36 cellular contexts compared by ENCODE assay signal in genomic region chr16:11511801-11512200, GRCh38.
"Had no signal": no experiment of that assay in that cellular context is flagged by ENCODE, and none has a peak within 500 bp of the region (broad histone marks: within the 10 kb centered on the region; RNA-seq: fewer than 3 reads in every experiment).

No MANE protein-coding gene starts in this region.

- H3K27me3 ChIP-seq: ascending aorta, cardiac muscle cell had no signal

- H3K9me3 Mint-ChIP-seq: activated CD4-positive, alpha-beta memory T cell treated with anti-CD3 and anti-CD28 coated beads, Interleukin-2, amount 10 ng/mL, durations not matched to agents 7 days and 5 days; activated CD4-positive, alpha-beta T cell treated with anti-CD3 and anti-CD28 coated beads, Interleukin-2, amount 10 ng/mL, durations not matched to agents 7 days and 5 days; activated naive CD4-positive, alpha-beta T cell treated with anti-CD3 and anti-CD28 coated beads, Interleukin-2, amount 50 U/mL, for 24 hours; activated naive CD8-positive, alpha-beta T cell treated with anti-CD3 and anti-CD28 coated beads, Interleukin-2, amount 10 ng/mL, durations not matched to agents 7 days and 5 days; activated naive CD8-positive, alpha-beta T cell treated with anti-CD3 and anti-CD28 coated beads, Interleukin-2, amount 50 U/mL, for 24 hours; activated T-cell treated with anti-CD3 and anti-CD28 coated beads, Interleukin-2, amount 50 U/mL, for 24 hours; activated T-helper 2 cell treated with anti-CD3 and anti-CD28 coated beads, Interferon-gamma antibody, Interleukin-2, Interleukin-4, amounts not matched to agents 10 μg/mL and 5 μg/mL and 100 μg/mL, durations not matched to agents 14 hours and 24 hours and 36 hours; T-helper 1 cell treated with Interleukin-12 subunit alpha and Interleukin-12 subunit beta and Interleukin-4 antibody, amounts not matched to agents 30 μg/mL and 1 μg/mL, for 36 hours; T-helper 2 cell treated with Interferon-gamma antibody and Interleukin-4, amounts not matched to agents 5 μg/mL and 100 μg/mL, for 36 hours had no signal

- H3K27me3 Mint-ChIP-seq: activated CD4-positive, alpha-beta memory T cell treated with anti-CD3 and anti-CD28 coated beads, Interleukin-2, amount 10 ng/mL, durations not matched to agents 7 days and 5 days; activated CD4-positive, alpha-beta T cell treated with anti-CD3 and anti-CD28 coated beads for 36 hours; activated CD4-positive, alpha-beta T cell treated with anti-CD3 and anti-CD28 coated beads, Interleukin-2, amount 10 ng/mL, durations not matched to agents 7 days and 5 days; activated CD8-positive, alpha-beta memory T cell treated with anti-CD3 and anti-CD28 coated beads, Interleukin-2, amount 10 ng/mL, durations not matched to agents 7 days and 5 days; activated naive CD4-positive, alpha-beta T cell treated with anti-CD3 and anti-CD28 coated beads, Interleukin-2, amount 50 U/mL, for 24 hours; activated naive CD8-positive, alpha-beta T cell; activated naive CD8-positive, alpha-beta T cell treated with anti-CD3 and anti-CD28 coated beads, Interleukin-2, amount 50 U/mL, for 24 hours; activated T-cell treated with anti-CD3 and anti-CD28 coated beads, Interleukin-2, amount 50 U/mL, for 24 hours; brain had no signal

- H3K9me3 ChIP-seq: ascending aorta had no signal

- H3K36me3 ChIP-seq: ascending aorta, cardiac muscle cell had no signal

- FAIRE-seq: bronchial epithelial cell, TTC549 had no signal

- H3K4me1 ChIP-seq: ascending aorta had no signal

- H3K4me3 ChIP-seq: ascending aorta, cardiac muscle cell had no signal

- ATAC-seq: activated CD4-positive, alpha-beta T cell treated with anti-CD3 and anti-CD28 coated beads for 36 hours; activated CD4-positive, CD25-positive, alpha-beta regulatory T cell treated with anti-CD3 and anti-CD28 coated beads, Interleukin-2, amount 50 U/mL, for 24 hours; activated CD8-positive, alpha-beta memory T cell treated with anti-CD3 and anti-CD28 coated beads, Interleukin-2, amount 10 ng/mL, durations not matched to agents 7 days and 5 days; activated CD8-positive, alpha-beta T cell treated with anti-CD3 and anti-CD28 coated beads, Interleukin-2, amount 10 ng/mL, durations not matched to agents 7 days and 5 days; activated naive CD8-positive, alpha-beta T cell treated with anti-CD3 and anti-CD28 coated beads, Interleukin-2, amount 50 U/mL, for 24 hours had no signal

- H3K27ac ChIP-seq: ascending aorta, cardiac muscle cell, VCaP had no signal

- H3K36me3 Mint-ChIP-seq: activated CD8-positive, alpha-beta memory T cell treated with anti-CD3 and anti-CD28 coated beads, Interleukin-2, amount 10 ng/mL, durations not matched to agents 7 days and 5 days; activated naive CD4-positive, alpha-beta T cell treated with anti-CD3 and anti-CD28 coated beads, Interleukin-2, amount 50 U/mL, for 24 hours; activated naive CD8-positive, alpha-beta T cell; activated naive CD8-positive, alpha-beta T cell treated with anti-CD3 and anti-CD28 coated beads, Interleukin-2, amount 10 ng/mL, durations not matched to agents 7 days and 5 days; brain had no signal

- DNase-seq: activated CD4-positive, alpha-beta memory T cell treated with anti-CD3 and anti-CD28 coated beads, Interleukin-2, amount 10 ng/mL, durations not matched to agents 7 days and 5 days; activated CD4-positive, alpha-beta T cell treated with anti-CD3 and anti-CD28 coated beads for 1 hour; activated CD4-positive, alpha-beta T cell treated with anti-CD3 and anti-CD28 coated beads for 36 hours; activated CD4-positive, alpha-beta T cell treated with anti-CD3 and anti-CD28 coated beads for 48 hours; activated CD4-positive, alpha-beta T cell treated with anti-CD3 and anti-CD28 coated beads, Interleukin-2, amount 10 ng/mL, durations not matched to agents 7 days and 5 days; activated CD4-positive, alpha-beta T cell treated with anti-CD3 and anti-CD28 coated beads, Interleukin-2, amount 50 U/mL, for 48 hours; activated CD4-positive, CD25-positive, alpha-beta regulatory T cell; activated CD8-positive, alpha-beta memory T cell treated with anti-CD3 and anti-CD28 coated beads for 24 hours; activated CD8-positive, alpha-beta memory T cell treated with anti-CD3 and anti-CD28 coated beads, Interleukin-2, amount 10 ng/mL, durations not matched to agents 7 days and 5 days; activated CD8-positive, alpha-beta memory T cell treated with anti-CD3 and anti-CD28 coated beads, Interleukin-2, amount 50 U/mL, for 48 hours; activated CD8-positive, alpha-beta T cell treated with anti-CD3 and anti-CD28 coated beads, Interleukin-2, amount 10 ng/mL, durations not matched to agents 7 days and 5 days; activated effector memory CD4-positive, alpha-beta T cell treated with Interleukin-2 at 50 U/mL for 16 hours; activated gamma-delta T cell; activated naive CD4-positive, alpha-beta T cell treated with Interleukin-2 at 50 U/mL for 16 hours; activated naive CD8-positive, alpha-beta T cell treated with anti-CD3 and anti-CD28 coated beads, Interleukin-2, amount 10 ng/mL, durations not matched to agents 7 days and 5 days; activated naive CD8-positive, alpha-beta T cell treated with anti-CD3 and anti-CD28 coated beads, Interleukin-2, amount 50 U/mL, for 24 hours; activated T-cell treated with anti-CD3 and anti-CD28 coated beads, Interleukin-2, amount 50 U/mL, for 24 hours; activated T-cell treated with anti-CD3 and anti-CD28 coated beads, Interleukin-2, amount 50 U/mL, for 48 hours; amygdala; anterior cingulate cortex; caudate nucleus; T-helper 1 cell; T-helper 2 cell; T-helper 9 cell had no signal

- H3K27ac Mint-ChIP-seq: activated CD4-positive, alpha-beta memory T cell treated with anti-CD3 and anti-CD28 coated beads, Interleukin-2, amount 10 ng/mL, durations not matched to agents 7 days and 5 days; activated CD4-positive, alpha-beta T cell treated with anti-CD3 and anti-CD28 coated beads for 36 hours; activated CD4-positive, alpha-beta T cell treated with anti-CD3 and anti-CD28 coated beads, Interleukin-2, amount 10 ng/mL, durations not matched to agents 7 days and 5 days; activated CD8-positive, alpha-beta memory T cell treated with anti-CD3 and anti-CD28 coated beads, Interleukin-2, amount 10 ng/mL, durations not matched to agents 7 days and 5 days; activated CD8-positive, alpha-beta T cell treated with anti-CD3 and anti-CD28 coated beads, Interleukin-2, amount 10 ng/mL, durations not matched to agents 7 days and 5 days; activated naive CD4-positive, alpha-beta T cell treated with anti-CD3 and anti-CD28 coated beads, Interleukin-2, amount 50 U/mL, for 24 hours; activated naive CD8-positive, alpha-beta T cell; activated naive CD8-positive, alpha-beta T cell treated with anti-CD3 and anti-CD28 coated beads, Interleukin-2, amount 10 ng/mL, durations not matched to agents 7 days and 5 days; activated naive CD8-positive, alpha-beta T cell treated with anti-CD3 and anti-CD28 coated beads, Interleukin-2, amount 50 U/mL, for 24 hours; activated T-cell treated with anti-CD3 and anti-CD28 coated beads, Interleukin-2, amount 50 U/mL, for 24 hours; activated T-helper 2 cell treated with anti-CD3 and anti-CD28 coated beads, Interferon-gamma antibody, Interleukin-2, Interleukin-4, amounts not matched to agents 10 μg/mL and 5 μg/mL and 100 μg/mL, durations not matched to agents 14 hours and 24 hours and 36 hours; brain; T-helper 1 cell treated with Interleukin-12 subunit alpha and Interleukin-12 subunit beta and Interleukin-4 antibody, amounts not matched to agents 30 μg/mL and 1 μg/mL, for 36 hours; T-helper 2 cell treated with Interferon-gamma antibody and Interleukin-4, amounts not matched to agents 5 μg/mL and 100 μg/mL, for 36 hours had no signal

- H3K4me1 Mint-ChIP-seq: activated CD4-positive, alpha-beta memory T cell treated with anti-CD3 and anti-CD28 coated beads, Interleukin-2, amount 10 ng/mL, durations not matched to agents 7 days and 5 days; activated CD4-positive, alpha-beta T cell treated with anti-CD3 and anti-CD28 coated beads for 36 hours; activated CD4-positive, alpha-beta T cell treated with anti-CD3 and anti-CD28 coated beads, Interleukin-2, amount 10 ng/mL, durations not matched to agents 7 days and 5 days; activated CD8-positive, alpha-beta memory T cell treated with anti-CD3 and anti-CD28 coated beads, Interleukin-2, amount 10 ng/mL, durations not matched to agents 7 days and 5 days; activated naive CD4-positive, alpha-beta T cell treated with anti-CD3 and anti-CD28 coated beads, Interleukin-2, amount 50 U/mL, for 24 hours; activated naive CD8-positive, alpha-beta T cell treated with anti-CD3 and anti-CD28 coated beads, Interleukin-2, amount 10 ng/mL, durations not matched to agents 7 days and 5 days; activated naive CD8-positive, alpha-beta T cell treated with anti-CD3 and anti-CD28 coated beads, Interleukin-2, amount 50 U/mL, for 24 hours had no signal

- H3K4me3 Mint-ChIP-seq: activated CD4-positive, alpha-beta memory T cell treated with anti-CD3 and anti-CD28 coated beads, Interleukin-2, amount 10 ng/mL, durations not matched to agents 7 days and 5 days; activated CD4-positive, alpha-beta T cell treated with anti-CD3 and anti-CD28 coated beads for 36 hours; activated CD4-positive, alpha-beta T cell treated with anti-CD3 and anti-CD28 coated beads, Interleukin-2, amount 10 ng/mL, durations not matched to agents 7 days and 5 days; activated CD8-positive, alpha-beta memory T cell treated with anti-CD3 and anti-CD28 coated beads, Interleukin-2, amount 10 ng/mL, durations not matched to agents 7 days and 5 days; activated CD8-positive, alpha-beta T cell treated with anti-CD3 and anti-CD28 coated beads, Interleukin-2, amount 10 ng/mL, durations not matched to agents 7 days and 5 days; activated naive CD4-positive, alpha-beta T cell treated with anti-CD3 and anti-CD28 coated beads, Interleukin-2, amount 50 U/mL, for 24 hours; activated naive CD8-positive, alpha-beta T cell; activated naive CD8-positive, alpha-beta T cell treated with anti-CD3 and anti-CD28 coated beads, Interleukin-2, amount 10 ng/mL, durations not matched to agents 7 days and 5 days; activated naive CD8-positive, alpha-beta T cell treated with anti-CD3 and anti-CD28 coated beads, Interleukin-2, amount 50 U/mL, for 24 hours; activated T-cell treated with anti-CD3 and anti-CD28 coated beads, Interleukin-2, amount 50 U/mL, for 24 hours; brain; T-helper 1 cell treated with Interleukin-12 subunit alpha and Interleukin-12 subunit beta and Interleukin-4 antibody, amounts not matched to agents 30 μg/mL and 1 μg/mL, for 36 hours; T-helper 2 cell treated with Interferon-gamma antibody and Interleukin-4, amounts not matched to agents 5 μg/mL and 100 μg/mL, for 36 hours had no signal
